1 cellular context compared by ENCODE assay signal in the genomic region with DNA sequence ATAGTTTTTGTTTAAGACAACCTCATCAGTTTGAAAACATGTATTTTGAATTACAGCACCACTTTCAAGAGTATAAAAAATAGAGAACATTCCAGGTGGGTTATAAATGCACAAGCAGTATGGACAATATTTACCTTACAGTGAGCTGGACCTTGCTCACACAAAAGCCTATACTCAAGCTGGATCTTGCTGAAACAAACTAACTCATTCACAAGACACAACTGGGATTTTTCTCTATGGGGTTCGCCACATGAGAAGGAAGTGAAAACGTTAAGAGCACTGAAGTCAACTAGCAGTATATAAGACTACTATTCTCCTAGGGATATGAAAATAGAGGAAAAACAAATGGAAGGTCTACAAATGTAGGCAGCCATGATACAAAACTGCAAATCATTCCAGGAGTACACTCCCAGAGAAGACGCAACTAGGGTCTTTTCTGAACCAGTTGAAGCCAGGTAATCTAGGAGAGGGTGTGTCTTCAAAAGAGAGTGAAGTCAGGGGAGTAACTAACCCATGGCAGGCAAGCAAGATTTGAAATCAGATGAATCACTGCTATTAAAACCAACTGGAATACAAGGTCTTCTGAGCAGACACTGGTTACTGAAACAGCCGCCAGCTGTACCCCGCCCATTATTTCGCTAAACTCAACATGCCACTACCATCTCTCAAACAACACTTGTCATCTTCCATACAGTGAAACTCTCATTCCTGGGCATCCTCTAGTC.
TF ChIP-seq lines count a peak whose summit lies in the region.

No MANE protein-coding gene starts in this region.

TF ChIP-seq in HepG2, 621 proteins besides CTCF, POLR2A, EP300 and RAD21 (continued from another document and continues in another):
- TF ChIP-seq, protein P1, sequence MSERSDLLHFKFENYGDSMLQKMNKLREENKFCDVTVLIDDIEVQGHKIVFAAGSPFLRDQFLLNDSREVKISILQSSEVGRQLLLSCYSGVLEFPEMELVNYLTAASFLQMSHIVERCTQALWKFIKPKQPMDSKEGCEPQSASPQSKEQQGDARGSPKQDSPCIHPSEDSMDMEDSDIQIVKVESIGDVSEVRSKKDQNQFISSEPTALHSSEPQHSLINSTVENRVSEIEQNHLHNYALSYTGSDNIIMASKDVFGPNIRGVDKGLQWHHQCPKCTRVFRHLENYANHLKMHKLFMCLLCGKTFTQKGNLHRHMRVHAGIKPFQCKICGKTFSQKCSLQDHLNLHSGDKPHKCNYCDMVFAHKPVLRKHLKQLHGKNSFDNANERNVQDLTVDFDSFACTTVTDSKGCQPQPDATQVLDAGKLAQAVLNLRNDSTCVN (CRISPR knock-in tag; IDR thresholded peaks at IDR 0.05; ENCODE audit: borderline replicate concordance): no peak
- TF ChIP-seq ZNF674 (CRISPR knock-in tag; IDR thresholded peaks at IDR 0.05; ENCODE audit: low read depth): no peak
- no peak for TF ChIP-seq RORA (CRISPR knock-in tag; IDR thresholded peaks at IDR 0.05)
- TF ChIP-seq KLF11 (CRISPR knock-in tag; IDR thresholded peaks at IDR 0.05): no peak
- TF ChIP-seq ZNF780A (CRISPR knock-in tag; IDR thresholded peaks at IDR 0.05): no peak
- TF ChIP-seq, protein P2, sequence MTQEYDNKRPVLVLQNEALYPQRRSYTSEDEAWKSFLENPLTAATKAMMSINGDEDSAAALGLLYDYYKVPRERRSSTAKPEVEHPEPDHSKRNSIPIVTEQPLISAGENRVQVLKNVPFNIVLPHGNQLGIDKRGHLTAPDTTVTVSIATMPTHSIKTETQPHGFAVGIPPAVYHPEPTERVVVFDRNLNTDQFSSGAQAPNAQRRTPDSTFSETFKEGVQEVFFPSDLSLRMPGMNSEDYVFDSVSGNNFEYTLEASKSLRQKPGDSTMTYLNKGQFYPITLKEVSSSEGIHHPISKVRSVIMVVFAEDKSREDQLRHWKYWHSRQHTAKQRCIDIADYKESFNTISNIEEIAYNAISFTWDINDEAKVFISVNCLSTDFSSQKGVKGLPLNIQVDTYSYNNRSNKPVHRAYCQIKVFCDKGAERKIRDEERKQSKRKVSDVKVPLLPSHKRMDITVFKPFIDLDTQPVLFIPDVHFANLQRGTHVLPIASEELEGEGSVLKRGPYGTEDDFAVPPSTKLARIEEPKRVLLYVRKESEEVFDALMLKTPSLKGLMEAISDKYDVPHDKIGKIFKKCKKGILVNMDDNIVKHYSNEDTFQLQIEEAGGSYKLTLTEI (CRISPR knock-in tag; conservative IDR thresholded peaks at IDR 0.05): no peak
- TF ChIP-seq, protein P3, sequence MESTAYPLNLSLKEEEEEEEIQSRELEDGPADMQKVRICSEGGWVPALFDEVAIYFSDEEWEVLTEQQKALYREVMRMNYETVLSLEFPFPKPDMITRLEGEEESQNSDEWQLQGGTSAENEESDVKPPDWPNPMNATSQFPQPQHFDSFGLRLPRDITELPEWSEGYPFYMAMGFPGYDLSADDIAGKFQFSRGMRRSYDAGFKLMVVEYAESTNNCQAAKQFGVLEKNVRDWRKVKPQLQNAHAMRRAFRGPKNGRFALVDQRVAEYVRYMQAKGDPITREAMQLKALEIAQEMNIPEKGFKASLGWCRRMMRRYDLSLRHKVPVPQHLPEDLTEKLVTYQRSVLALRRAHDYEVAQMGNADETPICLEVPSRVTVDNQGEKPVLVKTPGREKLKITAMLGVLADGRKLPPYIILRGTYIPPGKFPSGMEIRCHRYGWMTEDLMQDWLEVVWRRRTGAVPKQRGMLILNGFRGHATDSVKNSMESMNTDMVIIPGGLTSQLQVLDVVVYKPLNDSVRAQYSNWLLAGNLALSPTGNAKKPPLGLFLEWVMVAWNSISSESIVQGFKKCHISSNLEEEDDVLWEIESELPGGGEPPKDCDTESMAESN (CRISPR knock-in tag; conservative IDR thresholded peaks at IDR 0.05): no peak
- TF ChIP-seq, protein P4, sequence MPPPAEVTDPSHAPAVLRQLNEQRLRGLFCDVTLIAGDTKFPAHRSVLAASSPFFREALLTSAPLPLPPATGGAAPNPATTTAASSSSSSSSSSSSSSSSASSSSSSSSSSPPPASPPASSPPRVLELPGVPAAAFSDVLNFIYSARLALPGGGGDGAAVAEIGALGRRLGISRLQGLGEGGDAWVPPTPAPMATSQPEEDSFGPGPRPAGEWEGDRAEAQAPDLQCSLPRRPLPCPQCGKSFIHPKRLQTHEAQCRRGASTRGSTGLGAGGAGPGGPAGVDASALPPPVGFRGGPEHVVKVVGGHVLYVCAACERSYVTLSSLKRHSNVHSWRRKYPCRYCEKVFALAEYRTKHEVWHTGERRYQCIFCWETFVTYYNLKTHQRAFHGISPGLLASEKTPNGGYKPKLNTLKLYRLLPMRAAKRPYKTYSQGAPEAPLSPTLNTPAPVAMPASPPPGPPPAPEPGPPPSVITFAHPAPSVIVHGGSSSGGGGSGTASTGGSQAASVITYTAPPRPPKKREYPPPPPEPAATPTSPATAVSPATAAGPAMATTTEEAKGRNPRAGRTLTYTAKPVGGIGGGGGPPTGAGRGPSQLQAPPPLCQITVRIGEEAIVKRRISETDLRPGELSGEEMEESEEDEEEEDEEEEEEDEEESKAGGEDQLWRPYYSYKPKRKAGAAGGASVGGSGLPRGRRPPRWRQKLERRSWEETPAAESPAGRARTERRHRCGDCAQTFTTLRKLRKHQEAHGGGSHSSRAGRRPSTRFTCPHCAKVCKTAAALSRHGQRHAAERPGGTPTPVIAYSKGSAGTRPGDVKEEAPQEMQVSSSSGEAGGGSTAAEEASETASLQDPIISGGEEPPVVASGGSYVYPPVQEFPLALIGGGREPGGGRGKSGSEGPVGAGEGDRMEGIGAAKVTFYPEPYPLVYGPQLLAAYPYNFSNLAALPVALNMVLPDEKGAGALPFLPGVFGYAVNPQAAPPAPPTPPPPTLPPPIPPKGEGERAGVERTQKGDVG (CRISPR knock-in tag; IDR thresholded peaks at IDR 0.05; ENCODE audit: borderline replicate concordance): no peak
- TF ChIP-seq ZFP36L2 (CRISPR knock-in tag; IDR thresholded peaks at IDR 0.05): no peak
- no peak for TF ChIP-seq ZNF556 (CRISPR knock-in tag; IDR thresholded peaks at IDR 0.05; ENCODE audit: borderline replicate concordance)
- TF ChIP-seq HMGA1 (CRISPR knock-in tag; conservative IDR thresholded peaks at IDR 0.05): no peak
- no peak for TF ChIP-seq YEATS4 (CRISPR knock-in tag; IDR thresholded peaks at IDR 0.05; ENCODE audit: borderline replicate concordance)
- TF ChIP-seq ZNF101 (CRISPR knock-in tag; IDR thresholded peaks at IDR 0.05; ENCODE audit: borderline replicate concordance, low read depth): no peak
- no peak for TF ChIP-seq KLF9 (CRISPR knock-in tag; IDR thresholded peaks at IDR 0.05; ENCODE audit: low read depth)
- no peak for TF ChIP-seq U2AF1 (optimal IDR thresholded peaks at IDR 0.05; ENCODE audit: low read depth, low read length)
- TF ChIP-seq TAF15 (IDR thresholded peaks at IDR 0.05; ENCODE audit: low read depth, low read length, poor library complexity, severe bottlenecking): no peak
- TF ChIP-seq, protein P5, sequence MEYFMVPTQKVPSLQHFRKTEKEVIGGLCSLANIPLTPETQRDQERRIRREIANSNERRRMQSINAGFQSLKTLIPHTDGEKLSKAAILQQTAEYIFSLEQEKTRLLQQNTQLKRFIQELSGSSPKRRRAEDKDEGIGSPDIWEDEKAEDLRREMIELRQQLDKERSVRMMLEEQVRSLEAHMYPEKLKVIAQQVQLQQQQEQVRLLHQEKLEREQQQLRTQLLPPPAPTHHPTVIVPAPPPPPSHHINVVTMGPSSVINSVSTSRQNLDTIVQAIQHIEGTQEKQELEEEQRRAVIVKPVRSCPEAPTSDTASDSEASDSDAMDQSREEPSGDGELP (IDR thresholded peaks at IDR 0.05; ENCODE audit: borderline replicate concordance, low read depth): no peak
- TF ChIP-seq, protein P6, sequence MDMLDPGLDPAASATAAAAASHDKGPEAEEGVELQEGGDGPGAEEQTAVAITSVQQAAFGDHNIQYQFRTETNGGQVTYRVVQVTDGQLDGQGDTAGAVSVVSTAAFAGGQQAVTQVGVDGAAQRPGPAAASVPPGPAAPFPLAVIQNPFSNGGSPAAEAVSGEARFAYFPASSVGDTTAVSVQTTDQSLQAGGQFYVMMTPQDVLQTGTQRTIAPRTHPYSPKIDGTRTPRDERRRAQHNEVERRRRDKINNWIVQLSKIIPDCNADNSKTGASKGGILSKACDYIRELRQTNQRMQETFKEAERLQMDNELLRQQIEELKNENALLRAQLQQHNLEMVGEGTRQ (IDR thresholded peaks at IDR 0.05; ENCODE audit: low read depth, low read length): no peak
- TF ChIP-seq, protein P6 (CRISPR knock-in tag; IDR thresholded peaks at IDR 0.05; ENCODE audit: borderline replicate concordance): no peak
- peak; percentile 46; the same call in 1 of the 2 replicates for TF ChIP-seq RFXANK (CRISPR knock-in tag; IDR thresholded peaks at IDR 0.05)
- TF ChIP-seq XBP1 (CRISPR knock-in tag; IDR thresholded peaks at IDR 0.05): no peak
- TF ChIP-seq IRX3 (CRISPR knock-in tag; IDR thresholded peaks at IDR 0.05; ENCODE audit: borderline replicate concordance, low read depth): no peak
- TF ChIP-seq EEA1 (CRISPR knock-in tag; IDR thresholded peaks at IDR 0.05; ENCODE audit: borderline replicate concordance): no peak
- TF ChIP-seq, protein P7, sequence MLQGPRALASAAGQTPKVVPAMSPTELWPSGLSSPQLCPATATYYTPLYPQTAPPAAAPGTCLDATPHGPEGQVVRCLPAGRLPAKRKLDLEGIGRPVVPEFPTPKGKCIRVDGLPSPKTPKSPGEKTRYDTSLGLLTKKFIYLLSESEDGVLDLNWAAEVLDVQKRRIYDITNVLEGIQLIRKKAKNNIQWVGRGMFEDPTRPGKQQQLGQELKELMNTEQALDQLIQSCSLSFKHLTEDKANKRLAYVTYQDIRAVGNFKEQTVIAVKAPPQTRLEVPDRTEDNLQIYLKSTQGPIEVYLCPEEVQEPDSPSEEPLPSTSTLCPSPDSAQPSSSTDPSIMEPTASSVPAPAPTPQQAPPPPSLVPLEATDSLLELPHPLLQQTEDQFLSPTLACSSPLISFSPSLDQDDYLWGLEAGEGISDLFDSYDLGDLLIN (CRISPR knock-in tag; IDR thresholded peaks at IDR 0.05; ENCODE audit: borderline replicate concordance): no peak
- TF ChIP-seq, protein P8, sequence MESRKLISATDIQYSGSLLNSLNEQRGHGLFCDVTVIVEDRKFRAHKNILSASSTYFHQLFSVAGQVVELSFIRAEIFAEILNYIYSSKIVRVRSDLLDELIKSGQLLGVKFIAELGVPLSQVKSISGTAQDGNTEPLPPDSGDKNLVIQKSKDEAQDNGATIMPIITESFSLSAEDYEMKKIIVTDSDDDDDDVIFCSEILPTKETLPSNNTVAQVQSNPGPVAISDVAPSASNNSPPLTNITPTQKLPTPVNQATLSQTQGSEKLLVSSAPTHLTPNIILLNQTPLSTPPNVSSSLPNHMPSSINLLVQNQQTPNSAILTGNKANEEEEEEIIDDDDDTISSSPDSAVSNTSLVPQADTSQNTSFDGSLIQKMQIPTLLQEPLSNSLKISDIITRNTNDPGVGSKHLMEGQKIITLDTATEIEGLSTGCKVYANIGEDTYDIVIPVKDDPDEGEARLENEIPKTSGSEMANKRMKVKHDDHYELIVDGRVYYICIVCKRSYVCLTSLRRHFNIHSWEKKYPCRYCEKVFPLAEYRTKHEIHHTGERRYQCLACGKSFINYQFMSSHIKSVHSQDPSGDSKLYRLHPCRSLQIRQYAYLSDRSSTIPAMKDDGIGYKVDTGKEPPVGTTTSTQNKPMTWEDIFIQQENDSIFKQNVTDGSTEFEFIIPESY (CRISPR knock-in tag; IDR thresholded peaks at IDR 0.05): peak; percentile 97
- TF ChIP-seq, protein P9, sequence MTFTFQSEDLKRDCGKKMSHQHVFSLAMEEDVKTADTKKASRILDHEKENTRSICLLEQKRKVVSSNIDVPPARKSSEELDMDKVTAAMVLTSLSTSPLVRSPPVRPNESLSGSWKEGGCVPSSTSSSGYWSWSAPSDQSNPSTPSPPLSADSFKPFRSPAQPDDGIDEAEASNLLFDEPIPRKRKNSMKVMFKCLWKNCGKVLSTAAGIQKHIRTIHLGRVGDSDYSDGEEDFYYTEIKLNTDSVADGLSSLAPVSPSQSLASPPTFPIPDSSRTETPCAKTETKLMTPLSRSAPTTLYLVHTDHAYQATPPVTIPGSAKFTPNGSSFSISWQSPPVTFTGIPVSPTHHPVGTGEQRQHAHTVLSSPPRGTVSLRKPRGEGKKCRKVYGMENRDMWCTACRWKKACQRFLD (CRISPR knock-in tag; IDR thresholded peaks at IDR 0.05; ENCODE audit: borderline replicate concordance): no peak
- TF ChIP-seq, protein P10, sequence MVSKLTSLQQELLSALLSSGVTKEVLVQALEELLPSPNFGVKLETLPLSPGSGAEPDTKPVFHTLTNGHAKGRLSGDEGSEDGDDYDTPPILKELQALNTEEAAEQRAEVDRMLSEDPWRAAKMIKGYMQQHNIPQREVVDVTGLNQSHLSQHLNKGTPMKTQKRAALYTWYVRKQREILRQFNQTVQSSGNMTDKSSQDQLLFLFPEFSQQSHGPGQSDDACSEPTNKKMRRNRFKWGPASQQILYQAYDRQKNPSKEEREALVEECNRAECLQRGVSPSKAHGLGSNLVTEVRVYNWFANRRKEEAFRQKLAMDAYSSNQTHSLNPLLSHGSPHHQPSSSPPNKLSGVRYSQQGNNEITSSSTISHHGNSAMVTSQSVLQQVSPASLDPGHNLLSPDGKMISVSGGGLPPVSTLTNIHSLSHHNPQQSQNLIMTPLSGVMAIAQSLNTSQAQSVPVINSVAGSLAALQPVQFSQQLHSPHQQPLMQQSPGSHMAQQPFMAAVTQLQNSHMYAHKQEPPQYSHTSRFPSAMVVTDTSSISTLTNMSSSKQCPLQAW (CRISPR knock-in tag; IDR thresholded peaks at IDR 0.05): no peak
- TF ChIP-seq, protein P11, sequence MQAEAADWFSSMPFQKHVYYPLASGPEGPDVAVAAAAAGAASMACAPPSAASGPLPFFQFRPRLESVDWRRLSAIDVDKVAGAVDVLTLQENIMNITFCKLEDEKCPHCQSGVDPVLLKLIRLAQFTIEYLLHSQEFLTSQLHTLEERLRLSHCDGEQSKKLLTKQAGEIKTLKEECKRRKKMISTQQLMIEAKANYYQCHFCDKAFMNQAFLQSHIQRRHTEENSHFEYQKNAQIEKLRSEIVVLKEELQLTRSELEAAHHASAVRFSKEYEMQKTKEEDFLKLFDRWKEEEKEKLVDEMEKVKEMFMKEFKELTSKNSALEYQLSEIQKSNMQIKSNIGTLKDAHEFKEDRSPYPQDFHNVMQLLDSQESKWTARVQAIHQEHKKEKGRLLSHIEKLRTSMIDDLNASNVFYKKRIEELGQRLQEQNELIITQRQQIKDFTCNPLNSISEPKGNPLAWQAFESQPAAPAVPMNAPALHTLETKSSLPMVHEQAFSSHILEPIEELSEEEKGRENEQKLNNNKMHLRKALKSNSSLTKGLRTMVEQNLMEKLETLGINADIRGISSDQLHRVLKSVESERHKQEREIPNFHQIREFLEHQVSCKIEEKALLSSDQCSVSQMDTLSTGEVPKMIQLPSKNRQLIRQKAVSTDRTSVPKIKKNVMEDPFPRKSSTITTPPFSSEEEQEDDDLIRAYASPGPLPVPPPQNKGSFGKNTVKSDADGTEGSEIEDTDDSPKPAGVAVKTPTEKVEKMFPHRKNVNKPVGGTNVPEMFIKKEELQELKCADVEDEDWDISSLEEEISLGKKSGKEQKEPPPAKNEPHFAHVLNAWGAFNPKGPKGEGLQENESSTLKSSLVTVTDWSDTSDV (CRISPR knock-in tag; IDR thresholded peaks at IDR 0.05): no peak
- no peak for TF ChIP-seq TCF7L2 (IDR thresholded peaks at IDR 0.05; ENCODE audit: low read depth, low read length)
- TF ChIP-seq MAZ (IDR thresholded peaks at IDR 0.05; ENCODE audit: borderline replicate concordance, low read depth, low read length): no peak
- TF ChIP-seq MAZ (CRISPR knock-in tag; IDR thresholded peaks at IDR 0.05; ENCODE audit: low read depth): no peak
